14 cellular contexts compared by ENCODE assay signal in genomic region chr6:75437451-75438185, GRCh38. TPM values are rescaled to one million over a fixed set of nuclear protein-coding genes. Genes with fewer than 3 reads are reported as not detected.
DNase-seq lines count a peak whose midpoint lies in the region; ATAC-seq and TF ChIP-seq lines count a peak whose summit lies in the region.
"Had no signal": no experiment of that assay in that cellular context is flagged by ENCODE, and none has a peak within 500 bp of the region (broad histone marks: within the 10 kb centered on the region; RNA-seq: fewer than 3 reads in every experiment).

No MANE protein-coding gene starts in this region.

- H2AFZ ChIP-seq in fibroblast of lung (ENCODE audit: low read length) = no peak overlapping the region

- H3K36me3 ChIP-seq in fibroblast of lung (ENCODE audit: control insufficient read depth, insufficient read depth, low read length) = no peaks in the 10 kb centered on the region
- H3K36me3 ChIP-seq in muscle layer of duodenum (ENCODE audit: control insufficient read depth in 1 of 2, insufficient read depth in 2 of 2, low read length in 2 of 2) = no peaks in the 10 kb centered on the region
- no peaks in the 10 kb centered on the region for H3K36me3 ChIP-seq in vagina

- H3K27ac ChIP-seq in fibroblast of lung (ENCODE audit: insufficient read depth, low read length) (peak overlapping the region; percentile 24), muscle layer of duodenum (ENCODE audit: low read length) (peak overlapping the region; percentile 71), vagina (peak overlapping the region; percentile 29)

- H3K9ac ChIP-seq in fibroblast of lung (ENCODE audit: insufficient read depth, low read length) = no peak overlapping the region

- H3K27ac Mint-ChIP-seq in activated T-cell treated with anti-CD3 and anti-CD28 coated beads, Interleukin-2, amount 50 U/mL, for 24 hours = no peak overlapping the region
- H3K27ac Mint-ChIP-seq in activated T-cell treated with anti-CD3 and anti-CD28 coated beads, Interleukin-2, amount 50 U/mL, for 72 hours = no peak overlapping the region
- H3K27ac Mint-ChIP-seq: activated naive CD8-positive, alpha-beta T cell treated with anti-CD3 and anti-CD28 coated beads, Interleukin-2, amount 50 U/mL, for 24 hours had no signal

- H3K36me3 Mint-ChIP-seq in activated T-cell treated with anti-CD3 and anti-CD28 coated beads, Interleukin-2, amount 50 U/mL, for 24 hours (ENCODE audit: low read depth) = no peaks in the 10 kb centered on the region
- no peaks in the 10 kb centered on the region for H3K36me3 Mint-ChIP-seq in activated T-cell treated with anti-CD3 and anti-CD28 coated beads, Interleukin-2, amount 50 U/mL, for 72 hours (ENCODE audit: insufficient read depth in 2 of 2)

- DNase-seq in RKO (ENCODE audit: low spot score) = peak; percentile 48
- DNase-seq in fibroblast of lung (ENCODE audit: low read depth in 2 of 2) = peak; percentile 62 to 86
- no peak for DNase-seq in vagina (ENCODE audit: extremely low spot score in 2 of 2)
- no peak for DNase-seq in activated T-cell treated with anti-CD3 and anti-CD28 coated beads, Interleukin-2, amount 50 U/mL, for 24 hours
- DNase-seq in activated T-cell treated with anti-CD3 and anti-CD28 coated beads, Interleukin-2, amount 50 U/mL, for 72 hours = no peak
- DNase-seq in NAMALWA (ENCODE audit: low spot score) = no peak
- DNase-seq: activated CD4-positive, alpha-beta T cell treated with anti-CD3 and anti-CD28 coated beads, Interleukin-2, amount 50 U/mL, for 4 hours; activated naive CD8-positive, alpha-beta T cell treated with anti-CD3 and anti-CD28 coated beads, Interleukin-2, amount 50 U/mL, for 24 hours; DMS153; Kasumi-1 had no signal

- H3K79me2 ChIP-seq in fibroblast of lung (ENCODE audit: control insufficient read depth, insufficient read depth, low read length) = no peaks in the 10 kb centered on the region

- H3K27me3 Mint-ChIP-seq in activated T-cell treated with anti-CD3 and anti-CD28 coated beads, Interleukin-2, amount 50 U/mL, for 24 hours = peaks cover 11% of the 10 kb centered on the region
- H3K27me3 Mint-ChIP-seq in activated T-cell treated with anti-CD3 and anti-CD28 coated beads, Interleukin-2, amount 50 U/mL, for 72 hours (ENCODE audit: low read depth) = peaks cover 19% of the 10 kb centered on the region

- H3K4me1 Mint-ChIP-seq in activated T-cell treated with anti-CD3 and anti-CD28 coated beads, Interleukin-2, amount 50 U/mL, for 24 hours (ENCODE audit: low read depth) = no peaks in the 10 kb centered on the region
- no peaks in the 10 kb centered on the region for H3K4me1 Mint-ChIP-seq in activated T-cell treated with anti-CD3 and anti-CD28 coated beads, Interleukin-2, amount 50 U/mL, for 72 hours (ENCODE audit: low read depth)
- H3K4me1 Mint-ChIP-seq: activated naive CD8-positive, alpha-beta T cell treated with anti-CD3 and anti-CD28 coated beads, Interleukin-2, amount 50 U/mL, for 24 hours had no signal

- no peaks in the 10 kb centered on the region for H4K20me1 ChIP-seq in fibroblast of lung (ENCODE audit: control insufficient read depth, extremely low read depth, insufficient read depth, low read length)

- H3K4me2 ChIP-seq in fibroblast of lung (ENCODE audit: extremely low read depth, insufficient read depth, low read length) = peak overlapping the region; percentile 48

- TF ChIP-seq CTCF in fibroblast of lung (conservative IDR thresholded peaks at IDR 0.05 in 1 of 2, IDR thresholded peaks at IDR 0.05 in 1 of 2; ENCODE audit: low read depth in 1 of 2, low read length in 2 of 2) (no peak), vagina (IDR thresholded peaks at IDR 0.05) (no peak)

- H3K4me3 ChIP-seq in fibroblast of lung (replicated peaks in 1 of 4; ENCODE audit: control extremely low read depth in 1 of 4, insufficient read depth in 1 of 4, low read depth in 3 of 4, low read length in 4 of 4) (no peak overlapping the region), muscle layer of duodenum (ENCODE audit: low read depth in 1 of 2, low read length in 2 of 2) (peak overlapping the region in 1 of 2 donors; percentile 1), vagina (no peak overlapping the region)
- H3K4me3 ChIP-seq: skin epidermis had no signal

- H3K9me3 Mint-ChIP-seq in activated T-cell treated with anti-CD3 and anti-CD28 coated beads, Interleukin-2, amount 50 U/mL, for 24 hours = peaks cover under 1% of the 10 kb centered on the region
- H3K9me3 Mint-ChIP-seq in activated T-cell treated with anti-CD3 and anti-CD28 coated beads, Interleukin-2, amount 50 U/mL, for 72 hours = no peaks in the 10 kb centered on the region
- H3K9me3 Mint-ChIP-seq: activated naive CD8-positive, alpha-beta T cell treated with anti-CD3 and anti-CD28 coated beads, Interleukin-2, amount 50 U/mL, for 24 hours had no signal

- TF ChIP-seq POLR2A in vagina (IDR thresholded peaks at IDR 0.05) = no peak

- ATAC-seq in activated T-cell treated with anti-CD3 and anti-CD28 coated beads, Interleukin-2, amount 50 U/mL, for 72 hours (replicated peaks in 1 of 2) = no peak
- ATAC-seq: activated naive CD8-positive, alpha-beta T cell treated with anti-CD3 and anti-CD28 coated beads, Interleukin-2, amount 50 U/mL, for 24 hours; left colon had no signal

- H3K4me3 Mint-ChIP-seq in activated T-cell treated with anti-CD3 and anti-CD28 coated beads, Interleukin-2, amount 50 U/mL, for 24 hours = no peak overlapping the region
- no peak overlapping the region for H3K4me3 Mint-ChIP-seq in activated T-cell treated with anti-CD3 and anti-CD28 coated beads, Interleukin-2, amount 50 U/mL, for 72 hours
- H3K4me3 Mint-ChIP-seq: activated naive CD8-positive, alpha-beta T cell treated with anti-CD3 and anti-CD28 coated beads, Interleukin-2, amount 50 U/mL, for 24 hours had no signal

- no peaks in the 10 kb centered on the region for H3K9me3 ChIP-seq in fibroblast of lung (ENCODE audit: control insufficient read depth, insufficient read depth, low read depth, low read length)
- no peaks in the 10 kb centered on the region for H3K9me3 ChIP-seq in muscle layer of duodenum (ENCODE audit: control insufficient read depth in 1 of 2, low read length in 2 of 2)
- H3K9me3 ChIP-seq in vagina = no peaks in the 10 kb centered on the region

- H3K27me3 ChIP-seq in fibroblast of lung (ENCODE audit: control insufficient read depth, insufficient read depth, low read length) = no peaks in the 10 kb centered on the region
- H3K27me3 ChIP-seq in muscle layer of duodenum (ENCODE audit: low read depth, low read length) = no peaks in the 10 kb centered on the region
- no peaks in the 10 kb centered on the region for H3K27me3 ChIP-seq in vagina

- H3K4me1 ChIP-seq in fibroblast of lung (ENCODE audit: control insufficient read depth, extremely low read depth, insufficient read depth, low read length) (peaks cover 3% of the 10 kb centered on the region), muscle layer of duodenum (ENCODE audit: control insufficient read depth in 1 of 2, insufficient read depth in 2 of 2, low read length in 2 of 2) (peaks cover 4 to 26% of the 10 kb centered on the region in 2 donors), vagina (peaks cover 12% of the 10 kb centered on the region)

- intact Hi-C loops in vagina (cut with DNase I) = no loop called here

RNA-seq across cellular contexts. Expression of gene FILIP1, which starts 56.0 kb away (rescaled TPM):
- total RNA-seq in fibroblast of lung (0.33 and 0.77 TPM in 2 replicates), vagina (3.2 TPM)
- 0.76 and 2.3 TPM in 2 replicates for polyA plus RNA-seq in fibroblast of lung
- 0.62 and 2.3 TPM in 2 replicates for polyA plus RNA-seq in fibroblast of lung (2012)
- polyA minus RNA-seq in fibroblast of lung (ENCODE audit: low replicate concordance) = 0.33 and 1.0 TPM in 2 replicates
- under 1 TPM in 1 of 2 donors, not detected in 1; 0.05 TPM for total RNA-seq in activated T-cell treated with anti-CD3 and anti-CD28 coated beads, Interleukin-2, amount 50 U/mL, for 72 hours
- total RNA-seq: NCI-H460 had no signal

Comparison
In these comparisons a context has a peak if more than half of its experiments do, and no peak if none do; other contexts are left out.
1. DNase-seq: peak in RKO (single experiment) and fibroblast of lung (2 of 2); none in vagina (0 of 2), activated T-cell treated with anti-CD3 and anti-CD28 coated beads, Interleukin-2, amount 50 U/mL, for 24 hours (single experiment), activated T-cell treated with anti-CD3 and anti-CD28 coated beads, Interleukin-2, amount 50 U/mL, for 72 hours (0 of 2) and NAMALWA (single experiment).
2. Peak in every context shown above with its lines, with median percentiles within 50 percentile points of each other: H3K27ac ChIP-seq.